17 cellular contexts compared by ENCODE assay signal in genomic region chr20:10253750-10254149, GRCh38. TPM values are rescaled to one million over a fixed set of nuclear protein-coding genes. Genes with fewer than 3 reads are reported as not detected.
DNase-seq lines count a peak whose midpoint lies in the region; ATAC-seq lines count a peak whose summit lies in the region.
"Had no signal": no experiment of that assay in that cellular context is flagged by ENCODE, and none has a peak within 500 bp of the region (broad histone marks: within the 10 kb centered on the region; RNA-seq: fewer than 3 reads in every experiment).

No MANE protein-coding gene starts in this region.

- POLR2A ChIA-PET in activated CD4-positive, alpha-beta memory T cell treated with anti-CD3 and anti-CD28 coated beads for 36 hours (lab: Charles Lee) = no interaction called here

- peak; percentile 2 for DNase-seq in stimulated activated naive CD8-positive, alpha-beta T cell treated with anti-CD3 and anti-CD28 coated beads, Interleukin-15, Interleukin-2, amounts not matched to agents 100 U/mL and 50 U/mL, for 24 hours
- DNase-seq in stimulated activated naive CD8-positive, alpha-beta T cell treated with anti-CD3 and anti-CD28 coated beads, Interleukin-15, amount 100 ng/mL, for 72 hours = no peak
- peak; percentile 85 for DNase-seq in NCI-H2171 treated with DMSO at 0.1 percent for 48 hours (lab: John Stamatoyannopoulos, UW)
- DNase-seq in cerebellum (ENCODE audit: low spot score) = peak; percentile 73
- DNase-seq in germinal center (ENCODE audit: low spot score) = no peak
- no peak for DNase-seq in activated CD4-positive, alpha-beta memory T cell treated with anti-CD3 and anti-CD28 coated beads for 36 hours
- DNase-seq in activated T-helper 1 cell treated with anti-CD3 and anti-CD28 coated beads, Interleukin-12 subunit alpha, Interleukin-12 subunit beta, Interleukin-2, Interleukin-4 antibody, amounts not matched to agents 30 ng/mL and 10 ng/mL and 1 ng/mL, durations not matched to agents 14 hours and 24 hours and 36 hours (ENCODE audit: low spot score) = no peak
- DNase-seq: Caco-2, DMS79, GDM1, GOT3, KG1, NCI-H1105 treated with DMSO at 0.1 percent for 48 hours, NCI-H1930, NCI-H510A treated with DMSO at 0.1 percent for 48 hours had no signal

- ATAC-seq in stimulated activated naive CD8-positive, alpha-beta T cell treated with anti-CD3 and anti-CD28 coated beads, Interleukin-15, Interleukin-2, amounts not matched to agents 100 U/mL and 50 U/mL, for 24 hours = peak; percentile 28
- no peak for ATAC-seq in stimulated activated naive CD8-positive, alpha-beta T cell treated with anti-CD3 and anti-CD28 coated beads, Interleukin-15, amount 100 ng/mL, for 72 hours
- peak; percentile 55 for ATAC-seq in stimulated activated memory B cell treated with anti-CD40 and anti-IgM and Interleukin-4, amounts not matched to agents 10 μg/mL and 1 μg/mL and 100 μg/mL, for 72 hours

- no peaks in the 10 kb centered on the region for H3K9me3 Mint-ChIP-seq in stimulated activated naive CD8-positive, alpha-beta T cell treated with anti-CD3 and anti-CD28 coated beads, Interleukin-15, amount 100 ng/mL, for 72 hours
- H3K9me3 Mint-ChIP-seq in stimulated activated memory B cell treated with anti-CD40 and anti-IgM and Interleukin-4, amounts not matched to agents 10 μg/mL and 1 μg/mL and 100 μg/mL, for 72 hours = no peaks in the 10 kb centered on the region
- H3K9me3 Mint-ChIP-seq in activated CD4-positive, alpha-beta memory T cell treated with anti-CD3 and anti-CD28 coated beads for 36 hours = no peaks in the 10 kb centered on the region
- no peaks in the 10 kb centered on the region for H3K9me3 Mint-ChIP-seq in activated T-helper 1 cell treated with anti-CD3 and anti-CD28 coated beads, Interleukin-12 subunit alpha, Interleukin-12 subunit beta, Interleukin-2, Interleukin-4 antibody, amounts not matched to agents 30 ng/mL and 10 ng/mL and 1 ng/mL, durations not matched to agents 14 hours and 24 hours and 36 hours

- no peaks in the 10 kb centered on the region for H3K36me3 Mint-ChIP-seq in stimulated activated memory B cell treated with anti-CD40 and anti-IgM and Interleukin-4, amounts not matched to agents 10 μg/mL and 1 μg/mL and 100 μg/mL, for 72 hours
- H3K36me3 Mint-ChIP-seq in activated CD4-positive, alpha-beta memory T cell treated with anti-CD3 and anti-CD28 coated beads for 36 hours = no peaks in the 10 kb centered on the region
- no peaks in the 10 kb centered on the region for H3K36me3 Mint-ChIP-seq in activated T-helper 1 cell treated with anti-CD3 and anti-CD28 coated beads, Interleukin-12 subunit alpha, Interleukin-12 subunit beta, Interleukin-2, Interleukin-4 antibody, amounts not matched to agents 30 ng/mL and 10 ng/mL and 1 ng/mL, durations not matched to agents 14 hours and 24 hours and 36 hours (ENCODE audit: low read depth)

- no peaks in the 10 kb centered on the region for H3K27me3 Mint-ChIP-seq in stimulated activated naive CD8-positive, alpha-beta T cell treated with anti-CD3 and anti-CD28 coated beads, Interleukin-15, amount 100 ng/mL, for 72 hours
- no peaks in the 10 kb centered on the region for H3K27me3 Mint-ChIP-seq in stimulated activated memory B cell treated with anti-CD40 and anti-IgM and Interleukin-4, amounts not matched to agents 10 μg/mL and 1 μg/mL and 100 μg/mL, for 72 hours
- H3K27me3 Mint-ChIP-seq in activated CD4-positive, alpha-beta memory T cell treated with anti-CD3 and anti-CD28 coated beads for 36 hours = peaks cover 3% of the 10 kb centered on the region
- H3K27me3 Mint-ChIP-seq in activated T-helper 1 cell treated with anti-CD3 and anti-CD28 coated beads, Interleukin-12 subunit alpha, Interleukin-12 subunit beta, Interleukin-2, Interleukin-4 antibody, amounts not matched to agents 30 ng/mL and 10 ng/mL and 1 ng/mL, durations not matched to agents 14 hours and 24 hours and 36 hours (ENCODE audit: insufficient read depth) = no peaks in the 10 kb centered on the region

- intact Hi-C loops in activated CD4-positive, alpha-beta memory T cell treated with anti-CD3 and anti-CD28 coated beads for 36 hours (cut with micrococcal nuclease) = no loop called here
- intact Hi-C loops in activated T-helper 1 cell treated with anti-CD3 and anti-CD28 coated beads, Interleukin-12 subunit alpha, Interleukin-12 subunit beta, Interleukin-2, Interleukin-4 antibody, amounts not matched to agents 30 ng/mL and 10 ng/mL and 1 ng/mL, durations not matched to agents 14 hours and 24 hours and 36 hours (cut with micrococcal nuclease) = no loop called here

- H3K4me3 Mint-ChIP-seq in stimulated activated naive CD8-positive, alpha-beta T cell treated with anti-CD3 and anti-CD28 coated beads, Interleukin-15, amount 100 ng/mL, for 72 hours = no peak overlapping the region
- H3K4me3 Mint-ChIP-seq in stimulated activated memory B cell treated with anti-CD40 and anti-IgM and Interleukin-4, amounts not matched to agents 10 μg/mL and 1 μg/mL and 100 μg/mL, for 72 hours = no peak overlapping the region
- H3K4me3 Mint-ChIP-seq in activated CD4-positive, alpha-beta memory T cell treated with anti-CD3 and anti-CD28 coated beads for 36 hours = no peak overlapping the region
- H3K4me3 Mint-ChIP-seq in activated T-helper 1 cell treated with anti-CD3 and anti-CD28 coated beads, Interleukin-12 subunit alpha, Interleukin-12 subunit beta, Interleukin-2, Interleukin-4 antibody, amounts not matched to agents 30 ng/mL and 10 ng/mL and 1 ng/mL, durations not matched to agents 14 hours and 24 hours and 36 hours = no peak overlapping the region

- H3K27ac Mint-ChIP-seq in stimulated activated naive CD8-positive, alpha-beta T cell treated with anti-CD3 and anti-CD28 coated beads, Interleukin-15, amount 100 ng/mL, for 72 hours = no peak overlapping the region
- no peak overlapping the region for H3K27ac Mint-ChIP-seq in stimulated activated memory B cell treated with anti-CD40 and anti-IgM and Interleukin-4, amounts not matched to agents 10 μg/mL and 1 μg/mL and 100 μg/mL, for 72 hours
- H3K27ac Mint-ChIP-seq in activated CD4-positive, alpha-beta memory T cell treated with anti-CD3 and anti-CD28 coated beads for 36 hours = no peak overlapping the region
- no peak overlapping the region for H3K27ac Mint-ChIP-seq in activated T-helper 1 cell treated with anti-CD3 and anti-CD28 coated beads, Interleukin-12 subunit alpha, Interleukin-12 subunit beta, Interleukin-2, Interleukin-4 antibody, amounts not matched to agents 30 ng/mL and 10 ng/mL and 1 ng/mL, durations not matched to agents 14 hours and 24 hours and 36 hours

- CTCF ChIA-PET in activated CD4-positive, alpha-beta memory T cell treated with anti-CD3 and anti-CD28 coated beads for 36 hours (lab: Charles Lee) = no interaction called here

- H3K4me1 Mint-ChIP-seq in stimulated activated naive CD8-positive, alpha-beta T cell treated with anti-CD3 and anti-CD28 coated beads, Interleukin-15, amount 100 ng/mL, for 72 hours = no peaks in the 10 kb centered on the region
- no peaks in the 10 kb centered on the region for H3K4me1 Mint-ChIP-seq in stimulated activated memory B cell treated with anti-CD40 and anti-IgM and Interleukin-4, amounts not matched to agents 10 μg/mL and 1 μg/mL and 100 μg/mL, for 72 hours
- H3K4me1 Mint-ChIP-seq in activated CD4-positive, alpha-beta memory T cell treated with anti-CD3 and anti-CD28 coated beads for 36 hours (ENCODE audit: low read depth) = no peaks in the 10 kb centered on the region
- no peaks in the 10 kb centered on the region for H3K4me1 Mint-ChIP-seq in activated T-helper 1 cell treated with anti-CD3 and anti-CD28 coated beads, Interleukin-12 subunit alpha, Interleukin-12 subunit beta, Interleukin-2, Interleukin-4 antibody, amounts not matched to agents 30 ng/mL and 10 ng/mL and 1 ng/mL, durations not matched to agents 14 hours and 24 hours and 36 hours (ENCODE audit: low read depth)

RNA-seq across cellular contexts. Expression of gene SNAP25, which starts 35.1 kb away (rescaled TPM):
- total RNA-seq in cerebellum = 79.8 TPM
- under 1 TPM; 0.63 to 0.67 TPM for total RNA-seq in activated CD4-positive, alpha-beta memory T cell treated with anti-CD3 and anti-CD28 coated beads for 36 hours
- total RNA-seq in activated T-helper 1 cell treated with anti-CD3 and anti-CD28 coated beads, Interleukin-12 subunit alpha, Interleukin-12 subunit beta, Interleukin-2, Interleukin-4 antibody, amounts not matched to agents 30 ng/mL and 10 ng/mL and 1 ng/mL, durations not matched to agents 14 hours and 24 hours and 36 hours = 3.7 and 3.9 TPM in 2 replicates
- total RNA-seq: Caco-2, MCF 10A had no signal

Comparison
In these comparisons a context has a peak if more than half of its experiments do, and no peak if none do; other contexts are left out.
1. DNase-seq: peak in stimulated activated naive CD8-positive, alpha-beta T cell treated with anti-CD3 and anti-CD28 coated beads, Interleukin-15, Interleukin-2, amounts not matched to agents 100 U/mL and 50 U/mL, for 24 hours (single experiment), NCI-H2171 treated with DMSO at 0.1 percent for 48 hours (single experiment) and cerebellum (single experiment); none in stimulated activated naive CD8-positive, alpha-beta T cell treated with anti-CD3 and anti-CD28 coated beads, Interleukin-15, amount 100 ng/mL, for 72 hours (0 of 2), germinal center (single experiment), activated CD4-positive, alpha-beta memory T cell treated with anti-CD3 and anti-CD28 coated beads for 36 hours (single experiment) and activated T-helper 1 cell treated with anti-CD3 and anti-CD28 coated beads, Interleukin-12 subunit alpha, Interleukin-12 subunit beta, Interleukin-2, Interleukin-4 antibody, amounts not matched to agents 30 ng/mL and 10 ng/mL and 1 ng/mL, durations not matched to agents 14 hours and 24 hours and 36 hours (single experiment).
2. RNA of gene SNAP25, which starts 35.1 kb away (total RNA-seq): 79.8 TPM in cerebellum (single experiment); 3.7 to 3.9 TPM in activated T-helper 1 cell treated with anti-CD3 and anti-CD28 coated beads, Interleukin-12 subunit alpha, Interleukin-12 subunit beta, Interleukin-2, Interleukin-4 antibody, amounts not matched to agents 30 ng/mL and 10 ng/mL and 1 ng/mL, durations not matched to agents 14 hours and 24 hours and 36 hours and 0.63 to 0.67 TPM in activated CD4-positive, alpha-beta memory T cell treated with anti-CD3 and anti-CD28 coated beads for 36 hours; every median in the first group is over 10 times any median in the second.